8 cellular contexts compared by ENCODE assay signal in genomic region chr7:20220824-20221547, GRCh38. TPM values are rescaled to one million over a fixed set of nuclear protein-coding genes. Genes with fewer than 3 reads are reported as not detected.
DNase-seq lines count a peak whose midpoint lies in the region; ATAC-seq, FAIRE-seq and TF ChIP-seq lines count a peak whose summit lies in the region.

No MANE protein-coding gene starts in this region.

- TF ChIP-seq POLR2A in H54 (IDR thresholded peaks at IDR 0.05; ENCODE audit: low read depth, low read length): no peak

- no peak for TF ChIP-seq CTCF in AG04449 (IDR thresholded peaks at IDR 0.05; ENCODE audit: insufficient read depth, low read length, missing control alignments)

- H3K36me3 ChIP-seq in SJCRH30: no peaks in the 10 kb centered on the region

- H3K27me3 Mint-ChIP-seq in activated CD4-positive, alpha-beta T cell treated with anti-CD3 and anti-CD28 coated beads, Interleukin-2, amount 10 ng/mL, durations not matched to agents 24 days and 14 days: no peaks in the 10 kb centered on the region
- peaks cover 2 to 4% of the 10 kb centered on the region in 2 donors for H3K27me3 Mint-ChIP-seq in T-cell

- H3K4me3 Mint-ChIP-seq in activated CD4-positive, alpha-beta T cell treated with anti-CD3 and anti-CD28 coated beads, Interleukin-2, amount 10 ng/mL, durations not matched to agents 24 days and 14 days: no peak overlapping the region
- H3K4me3 Mint-ChIP-seq in T-cell: no peak overlapping the region

- CTCF ChIA-PET in AG04449 (lab: Yijun Ruan, JAX): interaction anchor here (1.7 kb wide), 1 partner anchor 19 kb away, joined by 4 read pairs; no protein-coding TSS in a partner anchor
- CTCF ChIA-PET in T-cell (lab: Charles Lee): interaction anchor here in 1 of 2 donors (0.7 kb wide), 1 partner anchor 12 kb away, joined by 3 read pairs; no protein-coding TSS in a partner anchor

- H3K27ac ChIP-seq in SJCRH30 (peak overlapping the region; percentile 99), right cardiac atrium (ENCODE audit: low read length) (no peak overlapping the region)

- no peaks in the 10 kb centered on the region for H3K36me3 Mint-ChIP-seq in activated CD4-positive, alpha-beta T cell treated with anti-CD3 and anti-CD28 coated beads, Interleukin-2, amount 10 ng/mL, durations not matched to agents 24 days and 14 days (ENCODE audit: low read depth)
- H3K36me3 Mint-ChIP-seq in T-cell: no peaks in the 10 kb centered on the region

- H3K27ac Mint-ChIP-seq in activated CD4-positive, alpha-beta T cell treated with anti-CD3 and anti-CD28 coated beads, Interleukin-2, amount 10 ng/mL, durations not matched to agents 24 days and 14 days: no peak overlapping the region
- peak overlapping the region in 1 of 2 donors; percentile 6 for H3K27ac Mint-ChIP-seq in T-cell

- intact Hi-C loops in right cardiac atrium (cut with DNase I): loop anchor here in 1 of 4 donors (2.0 kb wide), 1 partner anchor 54 kb away; no protein-coding TSS in a partner anchor
- intact Hi-C loops in activated CD4-positive, alpha-beta T cell treated with anti-CD3 and anti-CD28 coated beads, Interleukin-2, amount 10 ng/mL, durations not matched to agents 24 days and 14 days (cut with micrococcal nuclease): no loop called here

- H3K4me1 ChIP-seq in SJCRH30: peaks cover 46% of the 10 kb centered on the region
- no peaks in the 10 kb centered on the region for H3K4me1 ChIP-seq in right cardiac atrium (ENCODE audit: control insufficient read depth, insufficient read depth, low read length)

- no peak overlapping the region for H3K4me3 ChIP-seq in AG04449 (ENCODE audit: low read depth, low read length)
- no peak overlapping the region; the same call in 1 of the 2 replicates for H3K4me3 ChIP-seq in SJCRH30
- H3K4me3 ChIP-seq in right cardiac atrium (ENCODE audit: low read length): no peak overlapping the region

- WGBS in right cardiac atrium: 40% methylated on average over 4 of the region's 4 CpGs

- peak; percentile 97 for FAIRE-seq in H54 (lab: Jason Lieb, UNC)

- DNase-seq in AG04449 (ENCODE audit: low read depth, low spot score) (peak; percentile 72), H54 (ENCODE audit: insufficient read length, low spot score) (no peak), SJCRH30 (peak; percentile 18 to 69), right cardiac atrium (peak in 2 of 3 donors; percentile 11 to 31), T1000 (lab: John Stamatoyannopoulos, UW) (no peak), T-cell (no peak)
- no peak for DNase-seq in activated CD4-positive, alpha-beta T cell treated with anti-CD3 and anti-CD28 coated beads, Interleukin-2, amount 10 ng/mL, durations not matched to agents 24 days and 14 days

- H3K9me3 ChIP-seq in SJCRH30 (replicated peaks) (peaks cover 3% of the 10 kb centered on the region; the same call in 1 of the 2 replicates), right cardiac atrium (ENCODE audit: control insufficient read depth, low read length) (no peaks in the 10 kb centered on the region)

- ATAC-seq in right cardiac atrium: peak; percentile 62 to 68
- ATAC-seq in T-cell (replicated peaks in 1 of 4): no peak
- ATAC-seq in GM21619 (IDR thresholded peaks at IDR 0.05; ENCODE audit: unreplicated experiment): no peak

- H3K9me3 Mint-ChIP-seq in activated CD4-positive, alpha-beta T cell treated with anti-CD3 and anti-CD28 coated beads, Interleukin-2, amount 10 ng/mL, durations not matched to agents 24 days and 14 days: no peaks in the 10 kb centered on the region
- H3K9me3 Mint-ChIP-seq in T-cell: no peaks in the 10 kb centered on the region

- POLR2A ChIA-PET in AG04449 (lab: Yijun Ruan, JAX) (interaction anchor here (0.6 kb wide), 1 partner anchor 190 kb away, joined by 3 read pairs; no protein-coding TSS in a partner anchor), T-cell (lab: Charles Lee) (no interaction called here)

- H3K4me1 Mint-ChIP-seq in activated CD4-positive, alpha-beta T cell treated with anti-CD3 and anti-CD28 coated beads, Interleukin-2, amount 10 ng/mL, durations not matched to agents 24 days and 14 days: peaks cover 2% of the 10 kb centered on the region
- H3K4me1 Mint-ChIP-seq in T-cell: peaks cover 4 to 15% (median 6%) of the 10 kb centered on the region in 3 donors

- H3K27me3 ChIP-seq in SJCRH30 (no peaks in the 10 kb centered on the region), right cardiac atrium (ENCODE audit: control insufficient read depth, insufficient read depth) (no peaks in the 10 kb centered on the region)

RNA-seq across cellular contexts. Expression of gene MACC1, which starts 3.8 kb away (rescaled TPM):
- total RNA-seq in SJCRH30 (2014; rRNA removed; shearing (Covaris generic)): 0.08 TPM in 2 replicates
- total RNA-seq in right cardiac atrium (under 1 TPM in 3 of 4 donors, not detected in 1; 0.03 to 0.08 (median 0.06) TPM), T-cell (under 1 TPM; 0.19 to 0.50 (median 0.39) TPM)
- polyA plus RNA-seq in right cardiac atrium: under 0.01 TPM
- total RNA-seq in activated CD4-positive, alpha-beta T cell treated with anti-CD3 and anti-CD28 coated beads, Interleukin-2, amount 10 ng/mL, durations not matched to agents 24 days and 14 days: not detected in 2 replicates

Comparison
In these comparisons a context has a peak if more than half of its experiments do, and no peak if none do; other contexts are left out.
1. DNase-seq: peak in AG04449 (single experiment), SJCRH30 (2 of 2) and right cardiac atrium (2 of 3); none in H54 (single experiment), activated CD4-positive, alpha-beta T cell treated with anti-CD3 and anti-CD28 coated beads, Interleukin-2, amount 10 ng/mL, durations not matched to agents 24 days and 14 days (single experiment), T1000 (single experiment) and T-cell (0 of 34).
2. ATAC-seq: peak in right cardiac atrium (2 of 2); none in T-cell (0 of 4) and GM21619 (single experiment).